Comparison of ENCODE assay signal across 1 cellular context in the genomic region with DNA sequence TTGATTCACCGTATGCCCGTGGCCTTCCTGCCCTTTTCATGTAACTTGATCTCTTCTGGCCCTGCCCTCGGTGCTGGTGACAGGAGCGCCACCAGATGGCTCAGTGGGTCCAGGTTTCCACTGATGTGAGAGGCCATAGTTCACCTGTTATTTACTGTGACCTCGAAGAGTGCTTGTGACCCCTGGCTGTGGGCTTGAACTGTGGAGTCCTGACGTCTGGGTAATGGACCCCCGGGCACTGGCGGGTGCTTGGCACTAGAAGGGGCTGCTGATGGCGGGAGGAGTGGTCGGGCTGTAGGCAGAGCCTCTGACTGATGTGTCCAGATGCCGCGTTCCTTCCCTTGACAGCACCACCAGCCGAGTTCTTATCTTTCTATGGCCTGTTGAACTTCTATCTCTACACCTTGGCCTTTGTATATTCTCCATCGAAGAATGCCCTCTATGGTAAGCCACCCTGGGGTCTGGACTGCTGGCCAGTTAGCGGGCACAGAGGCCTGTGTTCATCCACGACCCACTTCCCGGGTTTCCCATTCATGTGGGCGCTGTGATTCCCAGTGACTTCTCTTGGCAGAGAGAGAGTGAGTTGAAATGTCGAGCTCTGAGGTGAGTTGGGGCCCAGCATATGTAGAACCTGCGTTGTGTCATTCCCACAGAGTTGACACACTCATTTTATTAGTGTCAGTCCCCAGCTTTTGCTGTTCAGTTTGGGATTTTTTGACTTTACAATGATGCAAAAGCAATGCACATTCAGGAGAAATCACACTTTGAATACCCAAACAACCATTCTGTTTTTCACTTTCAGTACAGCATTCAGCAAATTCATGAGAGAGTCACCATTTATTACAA.
TF ChIP-seq lines count a peak whose summit lies in the region.

No MANE protein-coding gene starts in this region.

TF ChIP-seq in H1, 55 proteins besides CTCF, POLR2A, EP300 and RAD21:
- no peak for TF ChIP-seq TAF1 (IDR thresholded peaks at IDR 0.05; ENCODE audit: low read depth, low read length)
- TF ChIP-seq HDAC6 (IDR thresholded peaks at IDR 0.05; ENCODE audit: low read depth, low read length): no peak
- no peak for TF ChIP-seq ATF2 (IDR thresholded peaks at IDR 0.05; ENCODE audit: low read length)
- no peak for TF ChIP-seq FOSL1 (IDR thresholded peaks at IDR 0.05; ENCODE audit: insufficient read depth, low read depth, low read length)
- TF ChIP-seq BCL11A (IDR thresholded peaks at IDR 0.05; ENCODE audit: low read depth in 2 of 2, low read length in 2 of 2): no peak
- TF ChIP-seq CHD1 (IDR thresholded peaks at IDR 0.05; ENCODE audit: low read depth, low read length): no peak
- TF ChIP-seq CBX8 (IDR thresholded peaks at IDR 0.05; ENCODE audit: borderline replicate concordance, low read depth, low read length): no peak
- no peak for TF ChIP-seq RNF2 (IDR thresholded peaks at IDR 0.05; ENCODE audit: borderline replicate concordance, low read depth, low read length, missing control alignments, poor library complexity, severe bottlenecking)
- TF ChIP-seq CHD2 (IDR thresholded peaks at IDR 0.05; ENCODE audit: low read length): no peak
- no peak for TF ChIP-seq CEBPB (IDR thresholded peaks at IDR 0.05; ENCODE audit: low read depth, low read length)
- TF ChIP-seq CTBP2 (IDR thresholded peaks at IDR 0.05; ENCODE audit: borderline replicate concordance, insufficient read depth, insufficient read length, low read length): no peak
- TF ChIP-seq POLR2AphosphoS5 (IDR thresholded peaks at IDR 0.05; ENCODE audit: low read depth, low read length): no peak
- no peak for TF ChIP-seq POU5F1 (IDR thresholded peaks at IDR 0.05; ENCODE audit: low read depth, low read length)
- TF ChIP-seq, protein P1, sequence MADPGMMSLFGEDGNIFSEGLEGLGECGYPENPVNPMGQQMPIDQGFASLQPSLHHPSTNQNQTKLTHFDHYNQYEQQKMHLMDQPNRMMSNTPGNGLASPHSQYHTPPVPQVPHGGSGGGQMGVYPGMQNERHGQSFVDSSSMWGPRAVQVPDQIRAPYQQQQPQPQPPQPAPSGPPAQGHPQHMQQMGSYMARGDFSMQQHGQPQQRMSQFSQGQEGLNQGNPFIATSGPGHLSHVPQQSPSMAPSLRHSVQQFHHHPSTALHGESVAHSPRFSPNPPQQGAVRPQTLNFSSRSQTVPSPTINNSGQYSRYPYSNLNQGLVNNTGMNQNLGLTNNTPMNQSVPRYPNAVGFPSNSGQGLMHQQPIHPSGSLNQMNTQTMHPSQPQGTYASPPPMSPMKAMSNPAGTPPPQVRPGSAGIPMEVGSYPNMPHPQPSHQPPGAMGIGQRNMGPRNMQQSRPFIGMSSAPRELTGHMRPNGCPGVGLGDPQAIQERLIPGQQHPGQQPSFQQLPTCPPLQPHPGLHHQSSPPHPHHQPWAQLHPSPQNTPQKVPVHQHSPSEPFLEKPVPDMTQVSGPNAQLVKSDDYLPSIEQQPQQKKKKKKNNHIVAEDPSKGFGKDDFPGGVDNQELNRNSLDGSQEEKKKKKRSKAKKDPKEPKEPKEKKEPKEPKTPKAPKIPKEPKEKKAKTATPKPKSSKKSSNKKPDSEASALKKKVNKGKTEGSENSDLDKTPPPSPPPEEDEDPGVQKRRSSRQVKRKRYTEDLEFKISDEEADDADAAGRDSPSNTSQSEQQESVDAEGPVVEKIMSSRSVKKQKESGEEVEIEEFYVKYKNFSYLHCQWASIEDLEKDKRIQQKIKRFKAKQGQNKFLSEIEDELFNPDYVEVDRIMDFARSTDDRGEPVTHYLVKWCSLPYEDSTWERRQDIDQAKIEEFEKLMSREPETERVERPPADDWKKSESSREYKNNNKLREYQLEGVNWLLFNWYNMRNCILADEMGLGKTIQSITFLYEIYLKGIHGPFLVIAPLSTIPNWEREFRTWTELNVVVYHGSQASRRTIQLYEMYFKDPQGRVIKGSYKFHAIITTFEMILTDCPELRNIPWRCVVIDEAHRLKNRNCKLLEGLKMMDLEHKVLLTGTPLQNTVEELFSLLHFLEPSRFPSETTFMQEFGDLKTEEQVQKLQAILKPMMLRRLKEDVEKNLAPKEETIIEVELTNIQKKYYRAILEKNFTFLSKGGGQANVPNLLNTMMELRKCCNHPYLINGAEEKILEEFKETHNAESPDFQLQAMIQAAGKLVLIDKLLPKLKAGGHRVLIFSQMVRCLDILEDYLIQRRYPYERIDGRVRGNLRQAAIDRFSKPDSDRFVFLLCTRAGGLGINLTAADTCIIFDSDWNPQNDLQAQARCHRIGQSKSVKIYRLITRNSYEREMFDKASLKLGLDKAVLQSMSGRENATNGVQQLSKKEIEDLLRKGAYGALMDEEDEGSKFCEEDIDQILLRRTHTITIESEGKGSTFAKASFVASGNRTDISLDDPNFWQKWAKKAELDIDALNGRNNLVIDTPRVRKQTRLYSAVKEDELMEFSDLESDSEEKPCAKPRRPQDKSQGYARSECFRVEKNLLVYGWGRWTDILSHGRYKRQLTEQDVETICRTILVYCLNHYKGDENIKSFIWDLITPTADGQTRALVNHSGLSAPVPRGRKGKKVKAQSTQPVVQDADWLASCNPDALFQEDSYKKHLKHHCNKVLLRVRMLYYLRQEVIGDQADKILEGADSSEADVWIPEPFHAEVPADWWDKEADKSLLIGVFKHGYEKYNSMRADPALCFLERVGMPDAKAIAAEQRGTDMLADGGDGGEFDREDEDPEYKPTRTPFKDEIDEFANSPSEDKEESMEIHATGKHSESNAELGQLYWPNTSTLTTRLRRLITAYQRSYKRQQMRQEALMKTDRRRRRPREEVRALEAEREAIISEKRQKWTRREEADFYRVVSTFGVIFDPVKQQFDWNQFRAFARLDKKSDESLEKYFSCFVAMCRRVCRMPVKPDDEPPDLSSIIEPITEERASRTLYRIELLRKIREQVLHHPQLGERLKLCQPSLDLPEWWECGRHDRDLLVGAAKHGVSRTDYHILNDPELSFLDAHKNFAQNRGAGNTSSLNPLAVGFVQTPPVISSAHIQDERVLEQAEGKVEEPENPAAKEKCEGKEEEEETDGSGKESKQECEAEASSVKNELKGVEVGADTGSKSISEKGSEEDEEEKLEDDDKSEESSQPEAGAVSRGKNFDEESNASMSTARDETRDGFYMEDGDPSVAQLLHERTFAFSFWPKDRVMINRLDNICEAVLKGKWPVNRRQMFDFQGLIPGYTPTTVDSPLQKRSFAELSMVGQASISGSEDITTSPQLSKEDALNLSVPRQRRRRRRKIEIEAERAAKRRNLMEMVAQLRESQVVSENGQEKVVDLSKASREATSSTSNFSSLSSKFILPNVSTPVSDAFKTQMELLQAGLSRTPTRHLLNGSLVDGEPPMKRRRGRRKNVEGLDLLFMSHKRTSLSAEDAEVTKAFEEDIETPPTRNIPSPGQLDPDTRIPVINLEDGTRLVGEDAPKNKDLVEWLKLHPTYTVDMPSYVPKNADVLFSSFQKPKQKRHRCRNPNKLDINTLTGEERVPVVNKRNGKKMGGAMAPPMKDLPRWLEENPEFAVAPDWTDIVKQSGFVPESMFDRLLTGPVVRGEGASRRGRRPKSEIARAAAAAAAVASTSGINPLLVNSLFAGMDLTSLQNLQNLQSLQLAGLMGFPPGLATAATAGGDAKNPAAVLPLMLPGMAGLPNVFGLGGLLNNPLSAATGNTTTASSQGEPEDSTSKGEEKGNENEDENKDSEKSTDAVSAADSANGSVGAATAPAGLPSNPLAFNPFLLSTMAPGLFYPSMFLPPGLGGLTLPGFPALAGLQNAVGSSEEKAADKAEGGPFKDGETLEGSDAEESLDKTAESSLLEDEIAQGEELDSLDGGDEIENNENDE (IDR thresholded peaks at IDR 0.05; ENCODE audit: insufficient replicate concordance, low read length): no peak
TF ChIP-seq in H1: peak in this region for 0.
